9 cellular contexts compared by ENCODE assay signal in the genomic region with DNA sequence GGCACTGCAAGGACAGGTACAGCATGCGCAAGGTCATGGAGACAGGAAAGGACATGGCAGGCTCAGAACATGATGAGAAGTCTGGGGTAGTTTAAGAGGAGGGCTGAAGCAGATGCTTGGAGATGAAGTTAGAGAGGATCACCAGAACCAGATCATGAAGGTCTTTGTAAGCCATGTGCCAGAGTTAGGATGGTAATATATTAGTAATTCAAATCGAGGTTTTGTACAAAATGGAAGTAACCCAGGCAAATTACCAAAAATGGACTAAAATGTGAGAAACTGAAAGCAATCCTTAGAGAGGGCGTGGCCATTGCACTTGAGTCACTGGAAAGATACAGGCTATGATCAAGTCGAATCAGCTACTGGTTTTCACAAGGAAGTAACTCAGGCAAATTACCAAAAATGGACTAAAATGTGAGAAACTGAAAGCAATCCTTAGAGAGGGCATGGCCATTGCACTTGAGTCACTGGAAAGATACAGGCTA. TPM values are rescaled to one million over a fixed set of nuclear protein-coding genes. Genes with fewer than 3 reads are reported as not detected.
DNase-seq lines count a peak whose midpoint lies in the region; ATAC-seq and TF ChIP-seq lines count a peak whose summit lies in the region.
"Had no signal": no experiment of that assay in that cellular context is flagged by ENCODE, and none has a peak within 500 bp of the region (broad histone marks: within the 10 kb centered on the region; RNA-seq: fewer than 3 reads in every experiment).

No MANE protein-coding gene starts in this region.

- H3K4me3 ChIP-seq in fibroblast of villous mesenchyme (ENCODE audit: low read depth, low read length), result no peak overlapping the region

- intact Hi-C loops in Right ventricle myocardium superior (cut with DNase I), result no loop called here

- peak; percentile 11 for DNase-seq in GM04504 (ENCODE audit: low read depth)
- peak; percentile 98 for DNase-seq in OCI-M1 (lab: John Stamatoyannopoulos, UW)
- peak; percentile 63 for DNase-seq in fibroblast of villous mesenchyme (ENCODE audit: low read depth)
- no peak for DNase-seq in Right ventricle myocardium superior

- TF ChIP-seq CTCF in fibroblast of villous mesenchyme (IDR thresholded peaks at IDR 0.05; ENCODE audit: insufficient read depth, low read depth, low read length), result no peak

- ATAC-seq in GM21786 (IDR thresholded peaks at IDR 0.05; ENCODE audit: unreplicated experiment), result peak; percentile 59
- ATAC-seq in Right ventricle myocardium superior (ENCODE audit: poor library complexity), result no peak
- ATAC-seq in GM21737 (IDR thresholded peaks at IDR 0.05; ENCODE audit: unreplicated experiment), result no peak
- no peak for ATAC-seq in HG03039 (IDR thresholded peaks at IDR 0.05; ENCODE audit: unreplicated experiment)
- no peak for ATAC-seq in HG02870 (IDR thresholded peaks at IDR 0.05; ENCODE audit: unreplicated experiment)

RNA-seq across cellular contexts. Expression of a gene that starts 13.5 kb away (rescaled TPM):
- total RNA-seq in fibroblast of villous mesenchyme, result 1.3 and 1.7 TPM in 2 replicates
- total RNA-seq in Right ventricle myocardium superior, result not detected
- total RNA-seq: T-helper 2 cell treated with Interferon-gamma antibody and Interleukin-4, amounts not matched to agents 100 ng/mL and 5 ng/mL, for 36 hours had no signal
